ENCODE assay signal across 1 cellular context in genomic region chr1:159835862-159836518, GRCh38.
TF ChIP-seq lines count a peak whose summit lies in the region.

No MANE protein-coding gene starts in this region.

TF ChIP-seq in IMR-90, 13 proteins besides CTCF, POLR2A, EP300 and RAD21 (continued from another document):
- TF ChIP-seq RCOR1 (IDR thresholded peaks at IDR 0.05; ENCODE audit: insufficient replicate concordance, low read length) (no peak), BHLHE40 (IDR thresholded peaks at IDR 0.05; ENCODE audit: low read depth, low read length) (no peak)
